Comparison of ENCODE assay signal across 8 cellular contexts in genomic region chr20:31723282-31724078, GRCh38. TPM values are rescaled to one million over a fixed set of nuclear protein-coding genes. Genes with fewer than 3 reads are reported as not detected.
DNase-seq lines count a peak whose midpoint lies in the region; ATAC-seq and TF ChIP-seq lines count a peak whose summit lies in the region.

No MANE protein-coding gene starts in this region.

- peaks cover 8 to 31% (median 14%) of the 10 kb centered on the region in 11 experiments; a peak in 17 of 22 replicates for H3K36me3 ChIP-seq in BLaER1 treated with 17β-estradiol and CSF1 and Interleukin-3, amounts not matched to agents 10 nM and 100 nM

- H3K27ac ChIP-seq in BLaER1 treated with 17β-estradiol and CSF1 and Interleukin-3, amounts not matched to agents 10 nM and 100 nM: peak overlapping the region; percentile 91 to 100 (median 97)

- H3K27me3 Mint-ChIP-seq in activated CD4-positive, alpha-beta T cell treated with anti-CD3 and anti-CD28 coated beads for 36 hours: no peaks in the 10 kb centered on the region

- intact Hi-C loops in activated CD4-positive, alpha-beta T cell treated with anti-CD3 and anti-CD28 coated beads for 36 hours (cut with DNase I, micrococcal nuclease): loop anchor here (1.0 to 5.0 kb wide), 9 partner anchors 16 to 634 kb away; partner anchors contain the start of genes HM13 (in 2 of the 2), TPX2 (in 2 of the 2), ASXL1 (in 1 of the 2) and PLAGL2 (in 1 of the 2)

- peaks cover 42% of the 10 kb centered on the region for H3K36me3 Mint-ChIP-seq in activated CD4-positive, alpha-beta T cell treated with anti-CD3 and anti-CD28 coated beads for 36 hours (ENCODE audit: low read depth)

- H3K27me3 ChIP-seq in BLaER1 treated with 17β-estradiol and CSF1 and Interleukin-3, amounts not matched to agents 10 nM and 100 nM: no peaks in the 10 kb centered on the region

- H3K4me1 Mint-ChIP-seq in activated CD4-positive, alpha-beta T cell treated with anti-CD3 and anti-CD28 coated beads for 36 hours: peaks cover 7% of the 10 kb centered on the region

- H3K4me1 ChIP-seq in BLaER1 treated with 17β-estradiol and CSF1 and Interleukin-3, amounts not matched to agents 10 nM and 100 nM: peaks cover 28 to 57% (median 42%) of the 10 kb centered on the region in 10 experiments

- DNase-seq in GM19238 (ENCODE audit: insufficient read length, low spot score) (peak; percentile 96), NCI-H460 (ENCODE audit: extremely low read depth, low read depth) (peak; percentile 96), choroid plexus epithelial cell (ENCODE audit: low read depth) (peak; percentile 99), left kidney (ENCODE audit: low read depth, low spot score) (peak; percentile 99)
- peak; percentile 99 for DNase-seq in activated CD4-positive, alpha-beta T cell treated with anti-CD3 and anti-CD28 coated beads for 36 hours
- peak; percentile 98 for DNase-seq in stimulated activated CD4-positive, alpha-beta T cell treated with anti-CD3 and anti-CD28 coated beads, Interleukin-1b, Interleukin-23, amount 100 ng/mL, for 48 hours

- H3K4me2 ChIP-seq in BLaER1 treated with 17β-estradiol and CSF1 and Interleukin-3, amounts not matched to agents 10 nM and 100 nM: peak overlapping the region; percentile 89 to 99 (median 96)

- H3K4me3 ChIP-seq in BLaER1 treated with 17β-estradiol and CSF1 and Interleukin-3, amounts not matched to agents 10 nM and 100 nM: peak overlapping the region; percentile 68 to 90 (median 72)
- peak overlapping the region; percentile 86 for H3K4me3 ChIP-seq in choroid plexus epithelial cell (ENCODE audit: low read depth, low read length)

- peak; percentile 88 for ATAC-seq in HG03439 (IDR thresholded peaks at IDR 0.05; ENCODE audit: unreplicated experiment)
- ATAC-seq in activated CD4-positive, alpha-beta T cell treated with anti-CD3 and anti-CD28 coated beads for 36 hours: peak; percentile 88

- H3K9ac ChIP-seq in BLaER1 treated with 17β-estradiol and CSF1 and Interleukin-3, amounts not matched to agents 10 nM and 100 nM: peak overlapping the region; percentile 85 to 98 (median 96)

- TF ChIP-seq CTCF in choroid plexus epithelial cell (conservative IDR thresholded peaks at IDR 0.05; ENCODE audit: low read depth, low read length): peak; percentile 94

- POLR2A ChIA-PET in activated CD4-positive, alpha-beta T cell treated with anti-CD3 and anti-CD28 coated beads for 36 hours (lab: Charles Lee): interaction anchor here (0.6 to 3.0 kb wide), 9 partner anchors 15 to 227 kb away, joined by 3 to 26 read pairs (median 4); partner anchors contain the start of gene TPX2

- H3K27ac Mint-ChIP-seq in activated CD4-positive, alpha-beta T cell treated with anti-CD3 and anti-CD28 coated beads for 36 hours: peak overlapping the region; percentile 90

- H3K9me3 ChIP-seq in BLaER1 treated with 17β-estradiol and CSF1 and Interleukin-3, amounts not matched to agents 10 nM and 100 nM (replicated peaks in 1 of 11): no peaks in the 10 kb centered on the region

- H4K20me1 ChIP-seq in BLaER1 treated with 17β-estradiol and CSF1 and Interleukin-3, amounts not matched to agents 10 nM and 100 nM: peaks cover 0 to 24% (median 20%) of the 10 kb centered on the region in 11 experiments; a peak in 12 of 22 replicates

- CTCF ChIA-PET in activated CD4-positive, alpha-beta T cell treated with anti-CD3 and anti-CD28 coated beads for 36 hours (lab: Charles Lee): interaction anchor here (0.6 to 3.6 kb wide), 41 partner anchors 8 to 229 kb away, joined by 3 to 161 read pairs (median 5); partner anchors contain the start of genes ID1, PDRG1 and TPX2

- H3K9me3 Mint-ChIP-seq in activated CD4-positive, alpha-beta T cell treated with anti-CD3 and anti-CD28 coated beads for 36 hours (ENCODE audit: low read depth): no peaks in the 10 kb centered on the region

- H3K4me3 Mint-ChIP-seq in activated CD4-positive, alpha-beta T cell treated with anti-CD3 and anti-CD28 coated beads for 36 hours: peak overlapping the region; percentile 97

RNA-seq across cellular contexts. Expression of gene BCL2L1, which starts 0.8 kb away (rescaled TPM):
- total RNA-seq in NCI-H460 (2014; rRNA removed; shearing (Covaris generic)): 90.6 and 96.1 TPM in 2 replicates
- 33.5 and 38.9 TPM in 2 replicates for polyA plus RNA-seq in NCI-H460 (2014; cell fraction: nucleus; rRNA removed)
- 100 to 1,000 TPM; 107 to 121 TPM for total RNA-seq in activated CD4-positive, alpha-beta T cell treated with anti-CD3 and anti-CD28 coated beads for 36 hours

RNA-seq across cellular contexts. Expression of gene TPX2, which starts 15.6 kb away (rescaled TPM):
- total RNA-seq in NCI-H460 (2014; rRNA removed; shearing (Covaris generic)): 105 and 106 TPM in 2 replicates
- 50.7 and 64.2 TPM in 2 replicates for polyA plus RNA-seq in NCI-H460 (2014; cell fraction: nucleus; rRNA removed)
- 100 to 1,000 TPM; 137 to 179 TPM for total RNA-seq in activated CD4-positive, alpha-beta T cell treated with anti-CD3 and anti-CD28 coated beads for 36 hours

Comparison
In these comparisons a context has a peak if more than half of its experiments do, and no peak if none do; other contexts are left out.
1. Peak in every context shown above with its lines: DNase-seq, ATAC-seq, H3K4me3 ChIP-seq and H3K27ac ChIP-seq.